32 cellular contexts compared by ENCODE assay signal in genomic region chr3:13750731-13751130, GRCh38.
"Had no signal": no experiment of that assay in that cellular context is flagged by ENCODE, and none has a peak within 500 bp of the region (broad histone marks: within the 10 kb centered on the region; RNA-seq: fewer than 3 reads in every experiment).

No MANE protein-coding gene starts in this region.

- H3K27ac ChIP-seq: adrenal gland, body of pancreas, esophagus squamous epithelium, gastroesophageal sphincter, heart right ventricle, WERI-Rb-1 had no signal

- H3K4me3 ChIP-seq: adrenal gland, body of pancreas, esophagus squamous epithelium, gastroesophageal sphincter, heart right ventricle had no signal

- DNase-seq: activated B cell treated with CpG ODN at 0.5 μM for 24 hours; activated CD4-positive, alpha-beta T cell treated with anti-CD3 and anti-CD28 coated beads for 4 hours; activated CD4-positive, alpha-beta T cell treated with anti-CD3 and anti-CD28 coated beads, Interleukin-2, amount 10 ng/mL, durations not matched to agents 7 days and 5 days; activated CD4-positive, alpha-beta T cell treated with anti-CD3 and anti-CD28 coated beads, Interleukin-2, amount 50 U/mL, for 4 hours; activated CD4-positive, CD25-positive, alpha-beta regulatory T cell treated with anti-CD3 and anti-CD28 coated beads, Interleukin-2, amount 50 U/mL, for 72 hours; activated CD8-positive, alpha-beta memory T cell treated with anti-CD3 and anti-CD28 coated beads, Interleukin-2, amount 10 ng/mL, durations not matched to agents 7 days and 5 days; activated CD8-positive, alpha-beta memory T cell treated with anti-CD3 and anti-CD28 coated beads, Interleukin-2, amount 50 U/mL, for 4 hours; activated CD8-positive, alpha-beta T cell treated with anti-CD3 and anti-CD28 coated beads, Interleukin-2, amount 10 ng/mL, durations not matched to agents 7 days and 5 days; activated effector memory CD4-positive, alpha-beta T cell treated with anti-CD3 and anti-CD28 coated beads, Interleukin-2, amount 50 U/mL, for 16 hours; activated naive CD4-positive, alpha-beta T cell treated with anti-CD3 and anti-CD28 coated beads for 36 hours; activated naive CD8-positive, alpha-beta T cell treated with anti-CD3 and anti-CD28 coated beads for 36 hours; activated naive CD8-positive, alpha-beta T cell treated with anti-CD3 and anti-CD28 coated beads, Interleukin-2, amount 50 U/mL, for 24 hours; activated T-cell treated with anti-CD3 and anti-CD28 coated beads, Interleukin-2, amount 50 U/mL, for 1 hour; activated T-cell treated with anti-CD3 and anti-CD28 coated beads, Interleukin-2, amount 50 U/mL, for 48 hours; adrenal gland; amygdala; aorta; body of pancreas; caudate nucleus; cortex of kidney; dermis blood vessel endothelial cell; effector CD4-positive, alpha-beta T cell; effector memory CD8-positive, alpha-beta T cell; erythroblast; esophagus squamous epithelium; foreskin melanocyte; heart right ventricle; T-helper 1 cell; T-helper 17 cell; T1000; WERI-Rb-1 had no signal

- H3K27me3 ChIP-seq: adrenal gland, body of pancreas, esophagus squamous epithelium had no signal

- ATAC-seq: activated CD8-positive, alpha-beta memory T cell treated with anti-CD3 and anti-CD28 coated beads, Interleukin-2, amount 10 ng/mL, durations not matched to agents 7 days and 5 days; activated CD8-positive, alpha-beta T cell treated with anti-CD3 and anti-CD28 coated beads, Interleukin-2, amount 10 ng/mL, durations not matched to agents 7 days and 5 days; activated naive CD8-positive, alpha-beta T cell treated with anti-CD3 and anti-CD28 coated beads, Interleukin-2, amount 50 U/mL, for 24 hours; body of pancreas; effector memory CD8-positive, alpha-beta T cell; gastroesophageal sphincter; heart right ventricle; T-helper 17 cell had no signal

- H3K9me3 ChIP-seq: adrenal gland, body of pancreas, esophagus squamous epithelium had no signal

- H3K36me3 ChIP-seq: adrenal gland, esophagus squamous epithelium, gastroesophageal sphincter, heart right ventricle, WERI-Rb-1 had no signal

- H3K4me1 ChIP-seq: adrenal gland, body of pancreas, esophagus squamous epithelium, gastroesophageal sphincter, heart right ventricle had no signal
